Comparison of ENCODE assay signal across 8 cellular contexts in genomic region chr10:93701903-93702277, GRCh38. TPM values are rescaled to one million over a fixed set of nuclear protein-coding genes. Genes with fewer than 3 reads are reported as not detected.
DNase-seq lines count a peak whose midpoint lies in the region; ATAC-seq and TF ChIP-seq lines count a peak whose summit lies in the region.

No MANE protein-coding gene starts in this region.

- peak; percentile 15 to 31 for DNase-seq in activated CD4-positive, alpha-beta T cell treated with anti-CD3 and anti-CD28 coated beads, Interleukin-2, amount 50 U/mL, for 48 hours
- DNase-seq in activated CD4-positive, alpha-beta T cell treated with anti-CD3 and anti-CD28 coated beads for 48 hours = no peak
- DNase-seq in HCEC 1CT = peak; percentile 12
- peak; percentile 60 for DNase-seq in NCI-H146 treated with DMSO at 0.1 percent for 48 hours (lab: John Stamatoyannopoulos, UW; ENCODE audit: unreplicated experiment)
- DNase-seq in breast epithelium (ENCODE audit: low spot score in 2 of 2) = peak in 1 of 2 donors; percentile 21
- DNase-seq in left lobe of liver (ENCODE audit: low spot score) = no peak
- no peak for DNase-seq in upper lobe of left lung
- DNase-seq in NK-92 treated with Interleukin-12 subunit alpha and Interleukin-12 subunit beta, amount 100 ng/mL, for 24 hours (lab: John Stamatoyannopoulos, UW) = no peak

- no peak for TF ChIP-seq EP300 in upper lobe of left lung (IDR thresholded peaks at IDR 0.05)

- TF ChIP-seq CTCF in breast epithelium (IDR thresholded peaks at IDR 0.05) (no peak), upper lobe of left lung (IDR thresholded peaks at IDR 0.05) (no peak)

- ATAC-seq in left lobe of liver (peak; percentile 12), upper lobe of left lung (ENCODE audit: low FRiP score in 2 of 2) (peak; percentile 8 to 61)

- 0 to 1% methylated on average over 10 of the region's 10 CpGs for WGBS in upper lobe of left lung, 2 donors

- TF ChIP-seq POLR2A in breast epithelium (IDR thresholded peaks at IDR 0.05) = no peak
- no peak for TF ChIP-seq POLR2A in upper lobe of left lung (IDR thresholded peaks at IDR 0.05)

- H3K4me1 ChIP-seq in breast epithelium (no peaks in the 10 kb centered on the region), upper lobe of left lung (peaks cover 10 to 20% (median 15%) of the 10 kb centered on the region in 4 donors)

- H3K27ac ChIP-seq in breast epithelium = peak overlapping the region; percentile 89 to 95
- H3K27ac ChIP-seq in upper lobe of left lung = peak overlapping the region; percentile 81 to 89 (median 86)

- intact Hi-C loops in breast epithelium (cut with DNase I; ENCODE audit: low total_unique reads) = no loop called here

- H3K36me3 ChIP-seq in breast epithelium (peaks cover 10% of the 10 kb centered on the region), upper lobe of left lung (peaks cover 0 to 25% (median 8%) of the 10 kb centered on the region in 4 donors)

- peak overlapping the region; percentile 60 to 83 (median 61) for H3K4me3 ChIP-seq in breast epithelium
- peak overlapping the region; percentile 58 to 74 (median 66) for H3K4me3 ChIP-seq in upper lobe of left lung

- H3K9me3 ChIP-seq in breast epithelium = no peaks in the 10 kb centered on the region
- no peaks in the 10 kb centered on the region for H3K9me3 ChIP-seq in upper lobe of left lung

- H3K27me3 ChIP-seq in breast epithelium (no peaks in the 10 kb centered on the region), upper lobe of left lung (no peaks in the 10 kb centered on the region)

RNA-seq across cellular contexts. Expression of gene FRA10AC1, which starts 0.5 kb away (rescaled TPM):
- total RNA-seq in breast epithelium (10 to 100 TPM; 18.2 to 32.8 (median 24.3) TPM), left lobe of liver (2.9 TPM), upper lobe of left lung (10 to 100 TPM in 3 of 6 donors, 1 to 10 TPM in 3; 7.4 to 28.9 (median 12.2) TPM)

RNA-seq across cellular contexts. Expression of gene LGI1, which starts 55.8 kb away (rescaled TPM):
- total RNA-seq in breast epithelium = under 1 TPM in 2 of 3 donors, not detected in 1; 0.15 to 0.48 TPM
- total RNA-seq in left lobe of liver = 0.75 TPM
- total RNA-seq in upper lobe of left lung = not detected

Comparison
In these comparisons a context has a peak if more than half of its experiments do, and no peak if none do; other contexts are left out.
1. DNase-seq: peak in activated CD4-positive, alpha-beta T cell treated with anti-CD3 and anti-CD28 coated beads, Interleukin-2, amount 50 U/mL, for 48 hours (2 of 2), HCEC 1CT (single experiment) and NCI-H146 treated with DMSO at 0.1 percent for 48 hours (single experiment); none in activated CD4-positive, alpha-beta T cell treated with anti-CD3 and anti-CD28 coated beads for 48 hours (single experiment), left lobe of liver (single experiment), upper lobe of left lung (0 of 2) and NK-92 treated with Interleukin-12 subunit alpha and Interleukin-12 subunit beta, amount 100 ng/mL, for 24 hours (single experiment).